Comparison of ENCODE assay signal across 26 cellular contexts in genomic region chr2:101985101-101985792, GRCh38. TPM values are rescaled to one million over a fixed set of nuclear protein-coding genes. Genes with fewer than 3 reads are reported as not detected.
DNase-seq lines count a peak whose midpoint lies in the region; ATAC-seq and TF ChIP-seq lines count a peak whose summit lies in the region.
"Had no signal": no experiment of that assay in that cellular context is flagged by ENCODE, and none has a peak within 500 bp of the region (broad histone marks: within the 10 kb centered on the region; RNA-seq: fewer than 3 reads in every experiment).

No MANE protein-coding gene starts in this region.

- TF ChIP-seq CTCF in CD4-positive, alpha-beta T cell (IDR thresholded peaks at IDR 0.05), result no peak
- no peak for TF ChIP-seq CTCF in nephron (IDR thresholded peaks at IDR 0.05; ENCODE audit: unreplicated experiment in 3 of 3)

- no peak for DNase-seq in CD4-positive, alpha-beta T cell
- DNase-seq in NOMO-1 (lab: John Stamatoyannopoulos, UW; ENCODE audit: unreplicated experiment in 2 of 2) (no peak), SHP77 treated with DMSO at 0.1 percent for 48 hours (lab: John Stamatoyannopoulos, UW) (no peak)
- DNase-seq: activated CD4-positive, alpha-beta T cell treated with anti-CD3 and anti-CD28 coated beads, Interleukin-2, amount 10 ng/mL, durations not matched to agents 7 days and 5 days; activated naive CD4-positive, alpha-beta T cell treated with anti-CD3 and anti-CD28 coated beads, Interleukin-2, amount 50 U/mL, for 16 hours; aorta; central memory CD4-positive, alpha-beta T cell; EL; erythroblast; foreskin melanocyte; H7; hypothalamus; KG1; MV-4-11; NCI-H1694 treated with DMSO at 0.1 percent for 48 hours; NCI-H2171 treated with DMSO at 0.1 percent for 48 hours; NCI-H526 treated with DMSO at 0.1 percent for 48 hours; WERI-Rb-1 had no signal

- ATAC-seq in CD4-positive, alpha-beta T cell (ENCODE audit: poor library complexity), result no peak
- no peak for ATAC-seq in activated CD4-positive, CD25-positive, alpha-beta regulatory T cell treated with anti-CD3 and anti-CD28 coated beads, Interleukin-2, amount 50 U/mL, for 24 hours
- ATAC-seq in GM18498 (IDR thresholded peaks at IDR 0.05; ENCODE audit: unreplicated experiment), result no peak

- peaks cover 20% of the 10 kb centered on the region for H3K4me1 Mint-ChIP-seq in CD4-positive, alpha-beta T cell (ENCODE audit: low read depth)
- peaks cover 44% of the 10 kb centered on the region for H3K4me1 Mint-ChIP-seq in dendritic cell treated with granulocyte-macrophage colony-stimulating factor and Interleukin-4, amounts not matched to agents 40 ng/mL and 50 ng/mL, for 4 days (ENCODE audit: low read depth)
- peaks cover 8% of the 10 kb centered on the region for H3K4me1 Mint-ChIP-seq in nephron

- H3K9me3 Mint-ChIP-seq in CD4-positive, alpha-beta T cell, result no peaks in the 10 kb centered on the region
- H3K9me3 Mint-ChIP-seq in dendritic cell treated with granulocyte-macrophage colony-stimulating factor and Interleukin-4, amounts not matched to agents 40 ng/mL and 50 ng/mL, for 4 days, result no peaks in the 10 kb centered on the region
- H3K9me3 Mint-ChIP-seq in nephron, result no peaks in the 10 kb centered on the region
- H3K9me3 Mint-ChIP-seq: activated T-helper 1 cell treated with anti-CD3 and anti-CD28 coated beads, Interleukin-12 subunit alpha, Interleukin-12 subunit beta, Interleukin-2, Interleukin-4 antibody, amounts not matched to agents 30 ng/mL and 10 ng/mL and 1 ng/mL, durations not matched to agents 14 hours and 24 hours and 36 hours had no signal

- H3K27me3 ChIP-seq in CD4-positive, alpha-beta T cell (ENCODE audit: control insufficient read depth, insufficient read depth, low read length), result no peaks in the 10 kb centered on the region
- H3K27me3 ChIP-seq: BLaER1, neutrophil had no signal

- no peaks in the 10 kb centered on the region for H3K27me3 Mint-ChIP-seq in CD4-positive, alpha-beta T cell
- no peaks in the 10 kb centered on the region for H3K27me3 Mint-ChIP-seq in dendritic cell treated with granulocyte-macrophage colony-stimulating factor and Interleukin-4, amounts not matched to agents 40 ng/mL and 50 ng/mL, for 4 days
- H3K27me3 Mint-ChIP-seq in nephron (ENCODE audit: low read depth), result peaks cover 3% of the 10 kb centered on the region

- no peaks in the 10 kb centered on the region for H3K36me3 Mint-ChIP-seq in CD4-positive, alpha-beta T cell (ENCODE audit: low read depth)
- H3K36me3 Mint-ChIP-seq in dendritic cell treated with granulocyte-macrophage colony-stimulating factor and Interleukin-4, amounts not matched to agents 40 ng/mL and 50 ng/mL, for 4 days (ENCODE audit: low read depth), result peaks cover 19% of the 10 kb centered on the region
- no peaks in the 10 kb centered on the region for H3K36me3 Mint-ChIP-seq in nephron (ENCODE audit: low read depth)

- TF ChIP-seq RAD21 in Ishikawa (IDR thresholded peaks at IDR 0.05; ENCODE audit: low read depth), result peak; percentile 20; the same call in 1 of the 2 replicates

- CTCF ChIA-PET in CD4-positive, alpha-beta T cell (lab: Charles Lee), result no interaction called here

- TF ChIP-seq EP300 in Ishikawa (IDR thresholded peaks at IDR 0.05; ENCODE audit: borderline replicate concordance), result peak; percentile 99

- H3K9me3 ChIP-seq in CD4-positive, alpha-beta T cell (ENCODE audit: control insufficient read depth, low read length), result no peaks in the 10 kb centered on the region
- H3K9me3 ChIP-seq: BLaER1, neutrophil had no signal

- intact Hi-C loops in CD4-positive, alpha-beta T cell (cut with DNase I, micrococcal nuclease), result no loop called here
- intact Hi-C loops in dendritic cell treated with granulocyte-macrophage colony-stimulating factor and Interleukin-4, amounts not matched to agents 40 ng/mL and 50 ng/mL, for 4 days (cut with micrococcal nuclease), result loop anchor here (2.0 kb wide), 1 partner anchor 100 kb away; no protein-coding TSS in a partner anchor

- no peak overlapping the region for H3K4me3 Mint-ChIP-seq in CD4-positive, alpha-beta T cell
- no peak overlapping the region for H3K4me3 Mint-ChIP-seq in dendritic cell treated with granulocyte-macrophage colony-stimulating factor and Interleukin-4, amounts not matched to agents 40 ng/mL and 50 ng/mL, for 4 days
- H3K4me3 Mint-ChIP-seq in nephron, result no peak overlapping the region
- H3K4me3 Mint-ChIP-seq: activated CD4-positive, alpha-beta T cell treated with anti-CD3 and anti-CD28 coated beads, Interleukin-2, amount 10 ng/mL, durations not matched to agents 7 days and 5 days; activated T-helper 1 cell treated with anti-CD3 and anti-CD28 coated beads, Interleukin-12 subunit alpha, Interleukin-12 subunit beta, Interleukin-2, Interleukin-4 antibody, amounts not matched to agents 30 ng/mL and 10 ng/mL and 1 ng/mL, durations not matched to agents 14 hours and 24 hours and 36 hours had no signal

- peak overlapping the region; percentile 37 for H3K27ac Mint-ChIP-seq in CD4-positive, alpha-beta T cell
- peak overlapping the region; percentile 21 for H3K27ac Mint-ChIP-seq in dendritic cell treated with granulocyte-macrophage colony-stimulating factor and Interleukin-4, amounts not matched to agents 40 ng/mL and 50 ng/mL, for 4 days
- H3K27ac Mint-ChIP-seq in nephron, result peak overlapping the region in 2 of 3 experiments; percentile 8 to 9
- H3K27ac Mint-ChIP-seq: activated CD4-positive, alpha-beta T cell treated with anti-CD3 and anti-CD28 coated beads, Interleukin-2, amount 10 ng/mL, durations not matched to agents 7 days and 5 days; activated T-helper 1 cell treated with anti-CD3 and anti-CD28 coated beads, Interleukin-12 subunit alpha, Interleukin-12 subunit beta, Interleukin-2, Interleukin-4 antibody, amounts not matched to agents 30 ng/mL and 10 ng/mL and 1 ng/mL, durations not matched to agents 14 hours and 24 hours and 36 hours had no signal

- POLR2A ChIA-PET in CD4-positive, alpha-beta T cell (lab: Charles Lee), result no interaction called here

- no peak overlapping the region for H3K27ac ChIP-seq in CD4-positive, alpha-beta T cell (ENCODE audit: low read depth, low read length)
- H3K27ac ChIP-seq: BLaER1, neutrophil, WERI-Rb-1 had no signal

TF ChIP-seq in Ishikawa, 13 proteins besides CTCF, POLR2A, EP300 and RAD21:
- TF ChIP-seq CREB1 (IDR thresholded peaks at IDR 0.05; ENCODE audit: low read depth), result 0 out of 2 replicates have a peak, but pooled peaks have one; percentile 37
- peak; percentile 62 for TF ChIP-seq YY1 (IDR thresholded peaks at IDR 0.05; ENCODE audit: low read depth)
- TF ChIP-seq, protein P1, sequence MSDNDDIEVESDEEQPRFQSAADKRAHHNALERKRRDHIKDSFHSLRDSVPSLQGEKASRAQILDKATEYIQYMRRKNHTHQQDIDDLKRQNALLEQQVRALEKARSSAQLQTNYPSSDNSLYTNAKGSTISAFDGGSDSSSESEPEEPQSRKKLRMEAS (IDR thresholded peaks at IDR 0.05), result 0 out of 2 replicates have a peak, but pooled peaks have one; percentile 48
- TF ChIP-seq USF1 (IDR thresholded peaks at IDR 0.05), result no peak
- peak; percentile 88 for TF ChIP-seq CEBPB (IDR thresholded peaks at IDR 0.05)
- TF ChIP-seq TAF1 (IDR thresholded peaks at IDR 0.05; ENCODE audit: low read depth), result 0 out of 2 replicates have a peak, but pooled peaks have one; percentile 22
- TF ChIP-seq, protein P2, sequence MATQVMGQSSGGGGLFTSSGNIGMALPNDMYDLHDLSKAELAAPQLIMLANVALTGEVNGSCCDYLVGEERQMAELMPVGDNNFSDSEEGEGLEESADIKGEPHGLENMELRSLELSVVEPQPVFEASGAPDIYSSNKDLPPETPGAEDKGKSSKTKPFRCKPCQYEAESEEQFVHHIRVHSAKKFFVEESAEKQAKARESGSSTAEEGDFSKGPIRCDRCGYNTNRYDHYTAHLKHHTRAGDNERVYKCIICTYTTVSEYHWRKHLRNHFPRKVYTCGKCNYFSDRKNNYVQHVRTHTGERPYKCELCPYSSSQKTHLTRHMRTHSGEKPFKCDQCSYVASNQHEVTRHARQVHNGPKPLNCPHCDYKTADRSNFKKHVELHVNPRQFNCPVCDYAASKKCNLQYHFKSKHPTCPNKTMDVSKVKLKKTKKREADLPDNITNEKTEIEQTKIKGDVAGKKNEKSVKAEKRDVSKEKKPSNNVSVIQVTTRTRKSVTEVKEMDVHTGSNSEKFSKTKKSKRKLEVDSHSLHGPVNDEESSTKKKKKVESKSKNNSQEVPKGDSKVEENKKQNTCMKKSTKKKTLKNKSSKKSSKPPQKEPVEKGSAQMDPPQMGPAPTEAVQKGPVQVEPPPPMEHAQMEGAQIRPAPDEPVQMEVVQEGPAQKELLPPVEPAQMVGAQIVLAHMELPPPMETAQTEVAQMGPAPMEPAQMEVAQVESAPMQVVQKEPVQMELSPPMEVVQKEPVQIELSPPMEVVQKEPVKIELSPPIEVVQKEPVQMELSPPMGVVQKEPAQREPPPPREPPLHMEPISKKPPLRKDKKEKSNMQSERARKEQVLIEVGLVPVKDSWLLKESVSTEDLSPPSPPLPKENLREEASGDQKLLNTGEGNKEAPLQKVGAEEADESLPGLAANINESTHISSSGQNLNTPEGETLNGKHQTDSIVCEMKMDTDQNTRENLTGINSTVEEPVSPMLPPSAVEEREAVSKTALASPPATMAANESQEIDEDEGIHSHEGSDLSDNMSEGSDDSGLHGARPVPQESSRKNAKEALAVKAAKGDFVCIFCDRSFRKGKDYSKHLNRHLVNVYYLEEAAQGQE (IDR thresholded peaks at IDR 0.05; ENCODE audit: low read depth), result no peak
- TF ChIP-seq TEAD4 (IDR thresholded peaks at IDR 0.05), result peak; percentile 98
- TF ChIP-seq ZBTB7A (IDR thresholded peaks at IDR 0.05; ENCODE audit: low read depth), result peak; percentile 68
- TF ChIP-seq FOXM1 (IDR thresholded peaks at IDR 0.05; ENCODE audit: borderline replicate concordance, low read depth), result peak; percentile 97
- TF ChIP-seq TCF12 (IDR thresholded peaks at IDR 0.05; ENCODE audit: low read depth), result peak; percentile 99
- 0 out of 2 replicates have a peak, but pooled peaks have one; percentile 18 for TF ChIP-seq EGR1 (IDR thresholded peaks at IDR 0.05)
- peak; percentile 95 for TF ChIP-seq NFIC (IDR thresholded peaks at IDR 0.05)

RNA-seq across cellular contexts. Expression of gene IL1R2, which starts 6.5 kb away (rescaled TPM):
- under 1 TPM; 0.31 to 0.47 TPM for total RNA-seq in CD4-positive, alpha-beta T cell
